In the genomic region with DNA sequence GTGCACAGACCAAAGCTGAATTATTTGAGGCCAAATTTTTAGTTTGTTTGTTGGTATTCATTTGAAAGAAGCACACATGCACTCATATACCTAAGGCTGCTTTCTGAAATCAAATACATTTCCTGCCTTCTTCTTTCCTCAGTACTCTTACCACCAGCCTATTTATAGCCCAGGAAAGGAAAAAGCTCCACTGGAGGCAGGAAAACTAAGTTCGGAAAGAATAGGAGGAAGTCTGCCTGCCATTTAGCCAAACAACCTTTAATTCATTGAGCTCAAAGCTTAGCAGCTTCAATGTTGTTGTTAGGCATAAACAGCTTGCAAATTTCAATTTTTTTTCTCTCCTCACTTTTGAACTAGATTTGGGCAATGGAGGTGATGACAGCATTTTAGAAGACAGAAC, we compare ENCODE assay signal across 26 cellular contexts. TPM values are rescaled to one million over a fixed set of nuclear protein-coding genes. Genes with fewer than 3 reads are reported as not detected.
DNase-seq lines count a peak whose midpoint lies in the region; ATAC-seq and TF ChIP-seq lines count a peak whose summit lies in the region.
"Had no signal": no experiment of that assay in that cellular context is flagged by ENCODE, and none has a peak within 500 bp of the region (broad histone marks: within the 10 kb centered on the region; RNA-seq: fewer than 3 reads in every experiment).

No MANE protein-coding gene starts in this region.

- H3K9ac ChIP-seq in IMR-90 (ENCODE audit: low read depth, low read length) (no peak overlapping the region), smooth muscle cell (ENCODE audit: low read depth) (no peak overlapping the region)

- no peak for TF ChIP-seq RAD21 in IMR-90 (IDR thresholded peaks at IDR 0.05; ENCODE audit: low read length)

- BruUV-seq in IMR-90 (replicated peaks; lab: Mats Ljungman, UMichigan) (no TSS peak), Calu3 (replicated peaks; lab: Mats Ljungman, UMichigan) (no TSS peak)

- peak overlapping the region; percentile 70 for H2BK120ac ChIP-seq in IMR-90 (ENCODE audit: low read depth, low read length)

- H3K27ac Mint-ChIP-seq in Calu3 (ENCODE audit: unreplicated experiment) (no peak overlapping the region), T-helper 17 cell (no peak overlapping the region)
- H3K27ac Mint-ChIP-seq: activated B cell treated with CpG ODN at 0.5 μM for 24 hours; activated naive CD4-positive, alpha-beta T cell treated with anti-CD3 and anti-CD28 coated beads, Interleukin-2, amount 50 U/mL, for 24 hours; activated T-helper 1 cell treated with anti-CD3 and anti-CD28 coated beads, Interleukin-12 subunit alpha, Interleukin-12 subunit beta, Interleukin-2, Interleukin-4 antibody, amounts not matched to agents 30 ng/mL and 10 ng/mL and 1 ng/mL, durations not matched to agents 14 hours and 24 hours and 36 hours; CD4-positive, alpha-beta T cell; immature natural killer cell; progenitor cell of endocrine pancreas; stimulated activated effector memory CD8-positive, alpha-beta T cell treated with anti-CD3 and anti-CD28 coated beads, Interleukin-12 subunit alpha, Interleukin-12 subunit beta, amount 100 ng/mL, for 72 hours had no signal

- H3K18ac ChIP-seq in IMR-90 (ENCODE audit: low read depth, low read length) = peak overlapping the region; percentile 81

- no peaks in the 10 kb centered on the region for H3F3A ChIP-seq in smooth muscle cell (ENCODE audit: low read depth)

- H3K4me2 ChIP-seq in IMR-90 (ENCODE audit: low read depth, low read length) = no peak overlapping the region
- peak overlapping the region; percentile 24 for H3K4me2 ChIP-seq in smooth muscle cell
- H3K4me2 ChIP-seq: hepatocyte had no signal

- no peaks in the 10 kb centered on the region for H3K4me1 Mint-ChIP-seq in Calu3 (ENCODE audit: low read depth, unreplicated experiment)
- no peaks in the 10 kb centered on the region for H3K4me1 Mint-ChIP-seq in T-helper 17 cell
- H3K4me1 Mint-ChIP-seq: activated B cell treated with CpG ODN at 0.5 μM for 24 hours; activated naive CD4-positive, alpha-beta T cell treated with anti-CD3 and anti-CD28 coated beads, Interleukin-2, amount 50 U/mL, for 24 hours; central memory CD8-positive, alpha-beta T cell; immature natural killer cell; stimulated activated effector memory CD8-positive, alpha-beta T cell treated with anti-CD3 and anti-CD28 coated beads, Interleukin-12 subunit alpha, Interleukin-12 subunit beta, amount 100 ng/mL, for 72 hours had no signal

- no CpG with 5 or more reads among the region's 1 CpG for WGBS in IMR-90 (ENCODE audit: extremely low coverage in 2 of 2, insufficient read length in 1 of 2), 2 experiments
- WGBS in smooth muscle cell (ENCODE audit: low lambda C conversion rate) = 57% methylated on average over 1 of the region's 1 CpG

- peak overlapping the region; percentile 3 to 38; a peak in 3 of 4 replicates for H4K8ac ChIP-seq in IMR-90 (ENCODE audit: low read depth in 2 of 2, low read length in 2 of 2)

- H3K4me3 Mint-ChIP-seq in Calu3 (ENCODE audit: low read depth, unreplicated experiment) (no peak overlapping the region), T-helper 17 cell (no peak overlapping the region)
- H3K4me3 Mint-ChIP-seq: activated B cell treated with CpG ODN at 0.5 μM for 24 hours; activated naive CD4-positive, alpha-beta T cell treated with anti-CD3 and anti-CD28 coated beads, Interleukin-2, amount 50 U/mL, for 24 hours; activated T-helper 1 cell treated with anti-CD3 and anti-CD28 coated beads, Interleukin-12 subunit alpha, Interleukin-12 subunit beta, Interleukin-2, Interleukin-4 antibody, amounts not matched to agents 30 ng/mL and 10 ng/mL and 1 ng/mL, durations not matched to agents 14 hours and 24 hours and 36 hours; CD4-positive, alpha-beta T cell; central memory CD8-positive, alpha-beta T cell; immature natural killer cell; stimulated activated effector memory CD8-positive, alpha-beta T cell treated with anti-CD3 and anti-CD28 coated beads, Interleukin-12 subunit alpha, Interleukin-12 subunit beta, amount 100 ng/mL, for 72 hours had no signal

- no peaks in the 10 kb centered on the region for H3K79me1 ChIP-seq in IMR-90 (ENCODE audit: low read depth in 1 of 2, low read length in 2 of 2)

- CTCF ChIA-PET in IMR-90 (lab: Yijun Ruan, JAX) = interaction anchor here (0.6 kb wide), 1 partner anchor 24 kb away, joined by 3 read pairs; no protein-coding TSS in a partner anchor
- CTCF ChIA-PET in Calu3 (lab: Charles Lee) = no interaction called here

- peak overlapping the region; percentile 50 for H3K14ac ChIP-seq in IMR-90 (replicated peaks; ENCODE audit: low read depth, low read length)

- DNase-seq in IMR-90 = no peak
- DNase-seq in dermis blood vessel endothelial cell = peak; percentile 87
- DNase-seq in lower lobe of right lung = no peak
- DNase-seq in smooth muscle cell (lab: John Stamatoyannopoulos, UW; ENCODE audit: unreplicated experiment) = no peak
- no peak for DNase-seq in Calu3
- DNase-seq in T-helper 17 cell = no peak
- no peak for DNase-seq in DMS 273 treated with DMSO at 0.1 percent for 48 hours (lab: John Stamatoyannopoulos, UW)
- DNase-seq: activated B cell treated with CpG ODN at 0.5 μM for 24 hours; activated CD4-positive, alpha-beta T cell treated with anti-CD3 and anti-CD28 coated beads, Interleukin-2, amount 50 U/mL, for 4 hours; anterior cingulate cortex; CD4-positive, alpha-beta T cell; dorsolateral prefrontal cortex; immature natural killer cell; NCI-H1105 treated with DMSO at 0.1 percent for 48 hours; NCI-H226; NCI-H748 treated with DMSO at 0.1 percent for 48 hours; spleen; stimulated activated CD4-positive, alpha-beta T cell treated with anti-CD3 and anti-CD28 coated beads, Interleukin-2, amount 100 ng/mL, for 48 hours; SW 1271 had no signal

- TF ChIP-seq CTCF in IMR-90 (conservative IDR thresholded peaks at IDR 0.05; ENCODE audit: low read depth, low read length) (no peak), lower lobe of right lung (IDR thresholded peaks at IDR 0.05) (no peak), smooth muscle cell (IDR thresholded peaks at IDR 0.05; ENCODE audit: borderline replicate concordance, insufficient read depth, poor library complexity, severe bottlenecking) (no peak), Calu3 (IDR thresholded peaks at IDR 0.05; ENCODE audit: unreplicated experiment) (no peak)

- peak overlapping the region; percentile 19; the same call in 1 of the 2 replicates for H3K56ac ChIP-seq in IMR-90 (ENCODE audit: extremely low read depth, insufficient read depth, low read length)

- H3K27me3 Mint-ChIP-seq in Calu3 (ENCODE audit: unreplicated experiment) = no peaks in the 10 kb centered on the region
- H3K27me3 Mint-ChIP-seq in T-helper 17 cell = peaks cover 43% of the 10 kb centered on the region

- H4K5ac ChIP-seq in IMR-90 (ENCODE audit: low read depth, low read length) = peak overlapping the region; percentile 27; the same call in 1 of the 2 replicates

- in situ Hi-C loops in IMR-90 (cut with MboI; ENCODE audit: low sequenced_read_pairs) = no loop called here

- peak overlapping the region; percentile 77; the same call in 2 of the 3 replicates for H2BK15ac ChIP-seq in IMR-90 (ENCODE audit: low read depth, low read length)

- H3K36me3 ChIP-seq in IMR-90 (ENCODE audit: control insufficient read depth, insufficient read depth, low read length) (no peaks in the 10 kb centered on the region), lower lobe of right lung (no peaks in the 10 kb centered on the region), smooth muscle cell (ENCODE audit: low read depth) (no peaks in the 10 kb centered on the region)
- H3K36me3 ChIP-seq: spleen had no signal

- dilution Hi-C loops in IMR-90 (cut with HindIII; ENCODE audit: low sequenced_read_pairs, unreplicated experiment) = no loop called here

- H2AFZ ChIP-seq in IMR-90 (replicated peaks; ENCODE audit: low read length, poor library complexity) (no peak overlapping the region), smooth muscle cell (ENCODE audit: low read depth) (peak overlapping the region; percentile 38)
- H2AFZ ChIP-seq: hepatocyte had no signal

- peak overlapping the region; percentile 93 for H3K23ac ChIP-seq in IMR-90 (ENCODE audit: low read depth, low read length)

- H3K36me3 Mint-ChIP-seq in Calu3 (ENCODE audit: insufficient read depth, unreplicated experiment) (no peaks in the 10 kb centered on the region), T-helper 17 cell (ENCODE audit: low read depth) (peaks cover 4% of the 10 kb centered on the region)
- H3K36me3 Mint-ChIP-seq: immature natural killer cell; stimulated activated effector memory CD8-positive, alpha-beta T cell treated with anti-CD3 and anti-CD28 coated beads, Interleukin-12 subunit alpha, Interleukin-12 subunit beta, amount 100 ng/mL, for 72 hours had no signal

- H4K20me1 ChIP-seq in IMR-90 (ENCODE audit: insufficient read depth, low read length) (no peaks in the 10 kb centered on the region), smooth muscle cell (ENCODE audit: low read depth) (no peaks in the 10 kb centered on the region)

- H3K4me3 ChIP-seq in IMR-90 (ENCODE audit: insufficient read depth, low read depth, low read length) = no peak overlapping the region
- peak overlapping the region; percentile 6 for H3K4me3 ChIP-seq in lower lobe of right lung
- no peak overlapping the region for H3K4me3 ChIP-seq in smooth muscle cell
- H3K4me3 ChIP-seq: hepatocyte, lung had no signal

- TF ChIP-seq POLR2A in IMR-90 (IDR thresholded peaks at IDR 0.05; ENCODE audit: low read depth, low read length) = no peak

- H3K79me2 ChIP-seq in smooth muscle cell (ENCODE audit: low read depth) = no peaks in the 10 kb centered on the region
- H3K79me2 ChIP-seq: hepatocyte had no signal

- ATAC-seq in IMR-90 (ENCODE audit: low read depth) (no peak), lower lobe of right lung (no peak), T-helper 17 cell (no peak)
- ATAC-seq: stimulated activated effector memory CD8-positive, alpha-beta T cell treated with anti-CD3 and anti-CD28 coated beads, Interleukin-12 subunit alpha, Interleukin-12 subunit beta, amount 100 ng/mL, for 72 hours had no signal

- H3K27ac ChIP-seq in IMR-90 (ENCODE audit: insufficient read depth, low read length) (no peak overlapping the region), lower lobe of right lung (no peak overlapping the region), smooth muscle cell (ENCODE audit: low read depth) (peak overlapping the region; percentile 82)
- H3K27ac ChIP-seq: dorsolateral prefrontal cortex, hepatocyte had no signal

- peaks cover 5% of the 10 kb centered on the region; the same call in 1 of the 2 replicates for H3K9me1 ChIP-seq in IMR-90 (ENCODE audit: insufficient read depth, low read length)

- peak overlapping the region; percentile 25 for H2BK5ac ChIP-seq in IMR-90 (ENCODE audit: low read depth, low read length, poor library complexity, severe bottlenecking)

- H3K4me1 ChIP-seq in IMR-90 (ENCODE audit: control insufficient read depth, insufficient read depth, low read length) = peaks cover 13% of the 10 kb centered on the region
- H3K4me1 ChIP-seq in lower lobe of right lung = peaks cover 13% of the 10 kb centered on the region
- H3K4me1 ChIP-seq in smooth muscle cell (ENCODE audit: low read depth) = peaks cover 8% of the 10 kb centered on the region

- H3K9me3 ChIP-seq in IMR-90 (ENCODE audit: control insufficient read depth, insufficient read depth, low read length) = no peaks in the 10 kb centered on the region
- H3K9me3 ChIP-seq in lower lobe of right lung = no peaks in the 10 kb centered on the region
- no peaks in the 10 kb centered on the region for H3K9me3 ChIP-seq in smooth muscle cell (replicated peaks; ENCODE audit: low read depth)
- H3K9me3 ChIP-seq in T-helper 17 cell (ENCODE audit: control insufficient read depth, low read length, poor library complexity, severe bottlenecking) = no peaks in the 10 kb centered on the region
- H3K9me3 ChIP-seq: spleen had no signal

- H4K91ac ChIP-seq in IMR-90 (ENCODE audit: insufficient read depth, low read depth, low read length) = peak overlapping the region; percentile 42

- intact Hi-C loops in IMR-90 (cut with micrococcal nuclease) (loop anchor here (5.0 to 10.0 kb wide), 2 partner anchors 39 to 301 kb away; no protein-coding TSS in a partner anchor), lower lobe of right lung (cut with DNase I) (no loop called here), Calu3 (cut with micrococcal nuclease; ENCODE audit: unreplicated experiment) (no loop called here)

- peak overlapping the region; percentile 73; the same call in 1 of the 2 replicates for H3K4ac ChIP-seq in IMR-90 (ENCODE audit: low read depth, low read length)

- no peaks in the 10 kb centered on the region for H3K9me3 Mint-ChIP-seq in Calu3 (ENCODE audit: low read depth, unreplicated experiment)
- H3K9me3 Mint-ChIP-seq: activated B cell treated with CpG ODN at 0.5 μM for 24 hours; activated naive CD4-positive, alpha-beta T cell treated with anti-CD3 and anti-CD28 coated beads, Interleukin-2, amount 50 U/mL, for 24 hours; activated T-helper 1 cell treated with anti-CD3 and anti-CD28 coated beads, Interleukin-12 subunit alpha, Interleukin-12 subunit beta, Interleukin-2, Interleukin-4 antibody, amounts not matched to agents 30 ng/mL and 10 ng/mL and 1 ng/mL, durations not matched to agents 14 hours and 24 hours and 36 hours; CD4-positive, alpha-beta T cell; central memory CD8-positive, alpha-beta T cell; stimulated activated effector memory CD8-positive, alpha-beta T cell treated with anti-CD3 and anti-CD28 coated beads, Interleukin-12 subunit alpha, Interleukin-12 subunit beta, amount 100 ng/mL, for 72 hours had no signal

- H2AK9ac ChIP-seq in IMR-90 (replicated peaks; ENCODE audit: low read depth, low read length, poor library complexity) = no peak overlapping the region

- H3K27me3 ChIP-seq in IMR-90 (ENCODE audit: control insufficient read depth, insufficient read depth, low read length) = no peaks in the 10 kb centered on the region
- no peaks in the 10 kb centered on the region for H3K27me3 ChIP-seq in lower lobe of right lung (ENCODE audit: low read depth)
- no peaks in the 10 kb centered on the region for H3K27me3 ChIP-seq in smooth muscle cell (ENCODE audit: low read depth)
- H3K27me3 ChIP-seq: dorsolateral prefrontal cortex, hepatocyte, spleen had no signal

- H2AK5ac ChIP-seq in IMR-90 (ENCODE audit: low read depth, low read length) = peak overlapping the region; percentile 68; the same call in 1 of the 2 replicates

- POLR2A ChIA-PET in IMR-90 (lab: Charles Lee; ENCODE audit: unreplicated experiment) = no interaction called here

- H2BK20ac ChIP-seq in IMR-90 (ENCODE audit: low read depth, low read length) = peak overlapping the region; percentile 74

RNA-seq across cellular contexts. Expression of gene RASGRP3, which starts 40.4 kb away (rescaled TPM):
- total RNA-seq in IMR-90 (2012; rRNA removed) = 2.5 and 3.0 TPM in 2 replicates
- polyA plus RNA-seq in IMR-90 (2012; rRNA removed) = 0.87 and 1.7 TPM in 2 replicates
- 0.42 and 0.52 TPM in 2 replicates for polyA plus RNA-seq in IMR-90 (2012; cell fraction: cytosol; rRNA removed)
- polyA plus RNA-seq in IMR-90 (2012; cell fraction: nucleus; rRNA removed; ENCODE audit: low replicate concordance) = 0.48 and 2.8 TPM in 2 replicates
- total RNA-seq in dermis blood vessel endothelial cell = 202 and 255 TPM in 2 replicates
- 13.7 TPM for total RNA-seq in lower lobe of right lung
- total RNA-seq in smooth muscle cell = 0.31 and 0.49 TPM in 2 replicates
- 0.10 and 0.48 TPM in 2 replicates for polyA plus RNA-seq in smooth muscle cell
- total RNA-seq in Calu3 (2022) = 4.6 and 10.4 TPM in 2 replicates
- total RNA-seq in T-helper 17 cell = 10 to 100 TPM in 1 of 2 donors, 1 to 10 TPM in 1; 3.9 to 13.5 TPM
- total RNA-seq: progenitor cell of endocrine pancreas had no signal

Comparison
In these comparisons a context has a peak if more than half of its experiments do, and no peak if none do; other contexts are left out.
1. RNA of gene RASGRP3, which starts 40.4 kb away (total RNA-seq): 202 to 255 TPM in dermis blood vessel endothelial cell; 13.7 TPM in lower lobe of right lung (single experiment), 3.9 to 13.5 TPM in T-helper 17 cell, 4.6 to 10.4 TPM in Calu3, 2.5 to 3.0 TPM in IMR-90 and 0.31 to 0.49 TPM in smooth muscle cell; every median in the first group is over 10 times any median in the second.